Comparison of ENCODE assay signal across 8 cellular contexts in the genomic region with DNA sequence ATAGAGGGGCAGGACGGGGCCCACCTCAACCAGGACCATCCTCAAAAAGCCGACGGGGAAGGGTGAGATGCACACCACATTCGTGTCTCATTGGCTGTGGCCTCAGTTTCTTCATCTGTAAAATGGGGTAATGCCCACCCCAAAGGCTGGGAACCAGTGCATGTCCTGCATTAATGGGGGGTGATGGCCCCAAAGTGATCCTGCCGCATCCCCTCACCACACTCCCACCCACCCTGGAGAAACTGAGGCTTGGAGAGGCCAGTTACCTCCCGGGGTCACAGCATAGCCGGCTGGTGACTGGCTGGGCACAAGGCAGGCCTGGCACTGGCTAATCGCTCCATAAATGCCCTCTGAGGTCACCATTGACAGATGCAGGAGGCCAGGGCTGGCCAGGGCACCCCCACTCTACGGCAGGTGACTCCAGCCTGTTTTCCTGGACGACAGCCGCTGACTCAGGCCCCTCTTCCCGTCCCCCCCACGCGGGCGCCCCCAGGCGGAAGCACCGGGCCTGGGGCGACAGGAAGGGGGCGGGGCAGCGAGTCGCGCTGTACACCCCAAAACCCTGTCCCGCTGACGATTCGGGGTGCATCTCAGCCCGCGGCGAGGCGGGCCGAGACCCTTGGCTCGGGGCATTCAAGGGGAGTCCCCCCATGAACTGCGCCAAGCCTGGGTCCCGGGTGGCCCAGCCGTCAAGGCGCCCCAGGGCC. TPM values are rescaled to one million over a fixed set of nuclear protein-coding genes. Genes with fewer than 3 reads are reported as not detected.
DNase-seq lines count a peak whose midpoint lies in the region; ATAC-seq lines count a peak whose summit lies in the region.

No MANE protein-coding gene starts in this region.

- peak overlapping the region; percentile 78 to 96 (median 87) for H3K4me2 ChIP-seq in BLaER1 treated with 17β-estradiol and CSF1 and Interleukin-3, amounts not matched to agents 10 nM and 100 nM

- H3K27me3 ChIP-seq in BLaER1 treated with 17β-estradiol and CSF1 and Interleukin-3, amounts not matched to agents 10 nM and 100 nM: no peaks in the 10 kb centered on the region
- no peaks in the 10 kb centered on the region for H3K27me3 ChIP-seq in HAP-1 (ENCODE audit: low read depth)

- peaks cover 36 to 70% (median 57%) of the 10 kb centered on the region in 11 experiments for H4K20me1 ChIP-seq in BLaER1 treated with 17β-estradiol and CSF1 and Interleukin-3, amounts not matched to agents 10 nM and 100 nM

- H3K4me3 ChIP-seq in BLaER1 treated with 17β-estradiol and CSF1 and Interleukin-3, amounts not matched to agents 10 nM and 100 nM: peak overlapping the region; percentile 92 to 100 (median 99)
- H3K4me3 ChIP-seq in HAP-1: peak overlapping the region; percentile 55

- H3K4me1 Mint-ChIP-seq in activated naive CD4-positive, alpha-beta T cell treated with anti-CD3 and anti-CD28 coated beads, Interleukin-2, amount 50 U/mL, for 24 hours: peaks cover 4% of the 10 kb centered on the region

- H3K9me3 Mint-ChIP-seq in activated naive CD4-positive, alpha-beta T cell treated with anti-CD3 and anti-CD28 coated beads, Interleukin-2, amount 50 U/mL, for 24 hours: no peaks in the 10 kb centered on the region

- DNase-seq in HAP-1 (ENCODE audit: low spot score in 2 of 2) (no peak), RPMI7951 (ENCODE audit: low read depth) (peak; percentile 56), left ventricle myocardium superior (peak; percentile 84), renal cortical epithelial cell (ENCODE audit: low read depth) (peak; percentile 59), NCI-H1105 (lab: John Stamatoyannopoulos, UW) (no peak)

- in situ Hi-C loops in HAP-1 (cut with MboI; ENCODE audit: low sequenced_read_pairs): loop anchor here (10.0 kb wide), 1 partner anchor 323 kb away; a partner anchor contains a TSS

- H3K27ac Mint-ChIP-seq in activated naive CD4-positive, alpha-beta T cell treated with anti-CD3 and anti-CD28 coated beads, Interleukin-2, amount 50 U/mL, for 24 hours: no peak overlapping the region

- peaks cover 46 to 54% (median 51%) of the 10 kb centered on the region in 10 experiments for H3K4me1 ChIP-seq in BLaER1 treated with 17β-estradiol and CSF1 and Interleukin-3, amounts not matched to agents 10 nM and 100 nM
- H3K4me1 ChIP-seq in HAP-1: peaks cover 15% of the 10 kb centered on the region

- peak overlapping the region; percentile 23 for H3K4me3 Mint-ChIP-seq in activated naive CD4-positive, alpha-beta T cell treated with anti-CD3 and anti-CD28 coated beads, Interleukin-2, amount 50 U/mL, for 24 hours

- no peaks in the 10 kb centered on the region for H3K36me3 Mint-ChIP-seq in activated naive CD4-positive, alpha-beta T cell treated with anti-CD3 and anti-CD28 coated beads, Interleukin-2, amount 50 U/mL, for 24 hours

- no peaks in the 10 kb centered on the region for H3K27me3 Mint-ChIP-seq in activated naive CD4-positive, alpha-beta T cell treated with anti-CD3 and anti-CD28 coated beads, Interleukin-2, amount 50 U/mL, for 24 hours

- peak; percentile 0 for ATAC-seq in left ventricle myocardium superior
- ATAC-seq in HG02759 (IDR thresholded peaks at IDR 0.05; ENCODE audit: unreplicated experiment): no peak

- H3K36me3 ChIP-seq in BLaER1 treated with 17β-estradiol and CSF1 and Interleukin-3, amounts not matched to agents 10 nM and 100 nM: peaks cover 20 to 40% (median 29%) of the 10 kb centered on the region in 11 experiments; a peak in 21 of 22 replicates
- peaks cover 27% of the 10 kb centered on the region for H3K36me3 ChIP-seq in HAP-1 (replicated peaks)

- peaks cover 0 to 5% (median 0%) of the 10 kb centered on the region in 11 experiments; a peak in 6 of 22 replicates for H3K9me3 ChIP-seq in BLaER1 treated with 17β-estradiol and CSF1 and Interleukin-3, amounts not matched to agents 10 nM and 100 nM (replicated peaks in 1 of 11)
- H3K9me3 ChIP-seq in HAP-1: no peaks in the 10 kb centered on the region

- H3K27ac ChIP-seq in BLaER1 treated with 17β-estradiol and CSF1 and Interleukin-3, amounts not matched to agents 10 nM and 100 nM: peak overlapping the region; percentile 92 to 97 (median 95)

- intact Hi-C loops in left ventricle myocardium superior (cut with micrococcal nuclease): no loop called here

- peak overlapping the region; percentile 92 to 99 (median 98) for H3K9ac ChIP-seq in BLaER1 treated with 17β-estradiol and CSF1 and Interleukin-3, amounts not matched to agents 10 nM and 100 nM

RNA-seq across cellular contexts. Expression of a gene that starts 0.5 kb away (rescaled TPM):
- total RNA-seq in RPMI7951 (2014; rRNA removed; shearing (Covaris generic)): 3.2 and 4.1 TPM in 2 replicates
- total RNA-seq in left ventricle myocardium superior (59.7 TPM), renal cortical epithelial cell (12.2 and 44.9 TPM in 2 replicates)

RNA-seq across cellular contexts. Expression of a gene that starts 6.3 kb away (rescaled TPM):
- total RNA-seq in RPMI7951 (2014; rRNA removed; shearing (Covaris generic)): 41.8 and 78.0 TPM in 2 replicates
- total RNA-seq in left ventricle myocardium superior: 686 TPM
- total RNA-seq in renal cortical epithelial cell: 29.0 and 29.2 TPM in 2 replicates

RNA-seq across cellular contexts. Expression of a gene that starts 10.1 kb away (rescaled TPM):
- 0.48 and 0.88 TPM in 2 replicates for total RNA-seq in RPMI7951 (2014; rRNA removed; shearing (Covaris generic))
- 1.2 TPM for total RNA-seq in left ventricle myocardium superior
- 0.87 and 4.3 TPM in 2 replicates for total RNA-seq in renal cortical epithelial cell

RNA-seq across cellular contexts. Expression of a gene that starts 21.2 kb away (rescaled TPM):
- total RNA-seq in RPMI7951 (2014; rRNA removed; shearing (Covaris generic)): 44.2 and 66.8 TPM in 2 replicates
- total RNA-seq in left ventricle myocardium superior (248 TPM), renal cortical epithelial cell (174 and 314 TPM in 2 replicates)

RNA-seq across cellular contexts. Expression of a gene that starts 27.4 kb away (rescaled TPM):
- 57.6 and 92.0 TPM in 2 replicates for total RNA-seq in RPMI7951 (2014; rRNA removed; shearing (Covaris generic))
- 13.1 TPM for total RNA-seq in left ventricle myocardium superior
- total RNA-seq in renal cortical epithelial cell: 13.9 and 21.5 TPM in 2 replicates

Comparison
In these comparisons a context has a peak if more than half of its experiments do, and no peak if none do; other contexts are left out.
1. DNase-seq: peak in RPMI7951 (single experiment), left ventricle myocardium superior (single experiment) and renal cortical epithelial cell (single experiment); none in HAP-1 (0 of 2) and NCI-H1105 (single experiment).